ENCODE assay signal across 1 cellular context in the genomic region with DNA sequence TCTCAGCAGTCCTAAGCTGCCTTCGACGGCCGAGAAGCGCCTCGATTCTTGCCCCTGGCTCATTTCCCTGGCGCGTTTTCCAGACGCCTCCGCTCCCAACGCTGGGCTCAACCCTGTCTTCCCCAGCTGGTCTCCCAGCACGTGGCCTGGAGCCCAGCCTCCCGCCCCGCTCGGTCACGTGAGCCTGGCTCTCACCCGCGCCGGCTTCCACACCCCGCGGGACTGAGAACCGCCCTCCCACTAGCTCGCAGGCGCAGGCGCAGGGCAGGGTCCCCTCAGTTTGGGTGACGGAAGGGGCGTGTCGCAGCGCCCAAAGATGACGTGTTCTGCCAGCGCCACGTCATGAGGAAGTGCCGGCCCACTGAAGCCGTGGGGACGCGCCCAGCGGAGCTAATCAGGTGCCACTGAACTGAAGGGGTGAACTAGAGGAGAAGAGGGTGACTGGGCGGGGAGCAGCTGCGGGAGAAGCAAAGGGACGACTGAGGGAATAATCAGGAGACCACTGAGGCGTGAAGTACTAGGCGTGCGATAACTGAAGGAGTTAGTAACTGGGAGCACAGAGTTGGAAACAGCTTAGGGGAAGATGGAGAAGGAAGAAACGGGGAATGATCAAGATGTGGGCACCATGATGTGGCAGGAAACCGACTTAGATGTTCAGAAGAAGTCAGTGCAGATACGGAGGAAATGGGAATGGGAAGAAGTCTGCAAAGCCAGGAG.
TF ChIP-seq lines count a peak whose summit lies in the region.

A gene with protein sequence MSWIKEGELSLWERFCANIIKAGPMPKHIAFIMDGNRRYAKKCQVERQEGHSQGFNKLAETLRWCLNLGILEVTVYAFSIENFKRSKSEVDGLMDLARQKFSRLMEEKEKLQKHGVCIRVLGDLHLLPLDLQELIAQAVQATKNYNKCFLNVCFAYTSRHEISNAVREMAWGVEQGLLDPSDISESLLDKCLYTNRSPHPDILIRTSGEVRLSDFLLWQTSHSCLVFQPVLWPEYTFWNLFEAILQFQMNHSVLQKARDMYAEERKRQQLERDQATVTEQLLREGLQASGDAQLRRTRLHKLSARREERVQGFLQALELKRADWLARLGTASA (plus strand): TSS at position 343 of the 717 bp plus-strand sequence. CDS start 625 bp downstream, outside the sequence.

TF ChIP-seq in HCT116, 20 proteins besides CTCF, POLR2A, EP300 and RAD21 (continued from another document):
- TF ChIP-seq MAX (IDR thresholded peaks at IDR 0.05) (peak; percentile 100), POLR2AphosphoS5 (IDR thresholded peaks at IDR 0.05; ENCODE audit: low read depth, low read length) (peak; percentile 86), CBX3 (IDR thresholded peaks at IDR 0.05; ENCODE audit: low read depth) (peak; percentile 98), ZNF274 (IDR thresholded peaks at IDR 0.05; ENCODE audit: low read depth, low read length) (no peak), YY1 (IDR thresholded peaks at IDR 0.05; ENCODE audit: extremely low read depth, insufficient replicate concordance, low read depth, low read length) (no peak), REST (IDR thresholded peaks at IDR 0.05; ENCODE audit: low read depth) (no peak), EZH2 (IDR thresholded peaks at IDR 0.05) (no peak)
